ENCODE assay signal across 8 cellular contexts in genomic region chr1:165842363-165843129, GRCh38. TPM values are rescaled to one million over a fixed set of nuclear protein-coding genes. Genes with fewer than 3 reads are reported as not detected.
DNase-seq lines count a peak whose midpoint lies in the region; ATAC-seq, FAIRE-seq and TF ChIP-seq lines count a peak whose summit lies in the region.

No MANE protein-coding gene starts in this region.

- H3K9ac ChIP-seq in PC-3 (ENCODE audit: low read length): no peak overlapping the region

- H3F3A ChIP-seq in PC-3 (ENCODE audit: low read length, unreplicated experiment): no peaks in the 10 kb centered on the region

- intact Hi-C loops in A673 (cut with micrococcal nuclease; ENCODE audit: unreplicated experiment) (no loop called here), PC-3 (cut with micrococcal nuclease) (no loop called here)

- no peaks in the 10 kb centered on the region for H3K27me3 ChIP-seq in A673 (replicated peaks; ENCODE audit: insufficient read depth, low read depth, low read length, poor library complexity)
- no peaks in the 10 kb centered on the region for H3K27me3 ChIP-seq in PC-3 (ENCODE audit: low read length)

- H3K4me1 ChIP-seq in A673 (ENCODE audit: insufficient read depth, low read length, poor library complexity, severe bottlenecking): peaks cover 21% of the 10 kb centered on the region
- peaks cover 25% of the 10 kb centered on the region for H3K4me1 ChIP-seq in PC-3 (ENCODE audit: insufficient read depth, low read length)

- POLR2A ChIA-PET in A673 (lab: Charles Lee; ENCODE audit: low non-redundant PET) (no interaction called here), PC-3 (lab: Charles Lee; ENCODE audit: unreplicated experiment) (interaction anchor here (0.5 kb wide), 1 partner anchor 14 kb away, joined by 4 read pairs; no protein-coding TSS in a partner anchor)

- peaks cover 100% of the 10 kb centered on the region for H3K79me2 ChIP-seq in PC-3 (ENCODE audit: low read length)

- peaks cover 85% of the 10 kb centered on the region for H4K20me1 ChIP-seq in PC-3 (ENCODE audit: low read length)

- H3K9me3 ChIP-seq in A673 (ENCODE audit: low read depth, low read length, poor library complexity, severe bottlenecking): no peaks in the 10 kb centered on the region
- no peaks in the 10 kb centered on the region for H3K9me3 ChIP-seq in PC-3 (ENCODE audit: low read length)

- H3K27ac ChIP-seq in A673 (ENCODE audit: low read depth, low read length, poor library complexity, severe bottlenecking) (peak overlapping the region; percentile 6), PC-3 (ENCODE audit: low read length) (no peak overlapping the region)

- BruUV-seq in A673 (replicated peaks; lab: Mats Ljungman, UMichigan) (no TSS peak), PC-3 (replicated peaks; lab: Mats Ljungman, UMichigan) (no TSS peak)

- CTCF ChIA-PET in A673 (lab: Charles Lee): interaction anchor here (0.5 kb wide), 1 partner anchor 505 kb away, joined by 3 read pairs; no protein-coding TSS in a partner anchor
- CTCF ChIA-PET in PC-3 (lab: Charles Lee): no interaction called here

- no peaks in the 10 kb centered on the region for H3K9me2 ChIP-seq in PC-3 (replicated peaks; ENCODE audit: low read length)

- H3K36me3 ChIP-seq in A673 (ENCODE audit: insufficient read depth, low read length, poor library complexity, severe bottlenecking) (no peaks in the 10 kb centered on the region), PC-3 (ENCODE audit: low read depth, low read length) (0 out of 2 replicates have a peak, but pooled peaks cover 4% of the 10 kb centered on the region)

- DNase-seq in A673 (ENCODE audit: low spot score) (peak; percentile 48), GM18507 (ENCODE audit: extremely low spot score, insufficient read length, low read depth) (no peak), PC-3 (peak; percentile 56), fibroblast of gingiva (ENCODE audit: low read depth) (peak; percentile 60), iPS-NIHi7 (ENCODE audit: extremely low spot score) (no peak), globus pallidus (ENCODE audit: low spot score) (no peak), amniotic stem cell (lab: John Stamatoyannopoulos, UW) (no peak)

- ATAC-seq in HG03066 (IDR thresholded peaks at IDR 0.05; ENCODE audit: low read depth, unreplicated experiment) (peak; percentile 40), PC-3 (peak; percentile 63)

- peak; percentile 84 for FAIRE-seq in GM18507 (lab: Jason Lieb, UNC)

- H3K4me2 ChIP-seq in PC-3 (ENCODE audit: low read length): peak overlapping the region; percentile 16

- H3K4me3 ChIP-seq in A673 (ENCODE audit: low read depth, low read length, poor library complexity, severe bottlenecking): no peak overlapping the region
- no peak overlapping the region for H3K4me3 ChIP-seq in PC-3 (ENCODE audit: low read length)

- H2AFZ ChIP-seq in PC-3 (ENCODE audit: low read length): no peak overlapping the region

- TF ChIP-seq CTCF in A673 (conservative IDR thresholded peaks at IDR 0.05; ENCODE audit: low read depth, low read length): no peak
- TF ChIP-seq CTCF in PC-3 (conservative IDR thresholded peaks at IDR 0.05; ENCODE audit: low read depth, low read length): no peak

RNA-seq across cellular contexts. Expression of gene UCK2, which starts 15.1 kb away (rescaled TPM):
- total RNA-seq in A673 (2021) (78.7 and 84.2 TPM in 2 replicates), PC-3 (2014; rRNA removed) (193 and 209 TPM in 2 replicates)

Comparison
In these comparisons a context has a peak if more than half of its experiments do, and no peak if none do; other contexts are left out.
1. DNase-seq: peak in A673 (single experiment), PC-3 (single experiment) and fibroblast of gingiva (single experiment); none in GM18507 (single experiment), iPS-NIHi7 (single experiment), globus pallidus (single experiment) and amniotic stem cell (single experiment).